ENCODE assay signal across 13 cellular contexts in the genomic region with DNA sequence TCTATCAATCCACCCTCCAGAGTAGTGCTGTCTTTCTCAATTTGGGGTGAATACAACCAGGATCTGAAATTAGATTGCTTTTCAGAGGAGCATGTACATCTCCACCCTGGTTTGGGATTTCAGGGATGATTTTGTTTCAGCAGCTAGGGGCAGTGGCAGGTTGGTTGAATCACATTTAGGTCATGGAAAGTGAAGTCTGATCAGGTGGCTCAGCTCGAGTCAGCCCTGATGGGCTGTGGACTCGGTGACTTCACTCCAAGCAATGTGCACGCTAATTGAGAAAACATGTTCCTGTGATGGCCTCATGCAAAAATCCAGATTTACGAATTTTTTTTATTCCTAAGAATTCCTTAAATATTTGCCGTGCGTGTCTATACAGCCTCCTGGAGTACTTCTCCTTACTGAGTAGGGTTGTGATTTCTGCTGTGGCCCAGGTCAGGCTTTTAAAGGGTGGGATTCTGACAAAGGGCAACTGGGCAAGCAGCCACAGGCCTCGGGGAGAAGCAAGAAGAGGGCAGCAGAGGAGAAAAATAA. TPM values are rescaled to one million over a fixed set of nuclear protein-coding genes. Genes with fewer than 3 reads are reported as not detected.
DNase-seq lines count a peak whose midpoint lies in the region; ATAC-seq and TF ChIP-seq lines count a peak whose summit lies in the region.
"Had no signal": no experiment of that assay in that cellular context is flagged by ENCODE, and none has a peak within 500 bp of the region (broad histone marks: within the 10 kb centered on the region; RNA-seq: fewer than 3 reads in every experiment).

No MANE protein-coding gene starts in this region.

- peak overlapping the region; percentile 11; the same call in 2 of the 3 replicates for H2BK15ac ChIP-seq in IMR-90 (ENCODE audit: low read depth, low read length)

- DNase-seq in IMR-90: peak; percentile 96
- no peak for DNase-seq in breast epithelium (ENCODE audit: low spot score in 2 of 2)
- DNase-seq in iris pigment epithelial cell (ENCODE audit: low read depth): peak; percentile 97
- DNase-seq in transverse colon: no peak
- no peak for DNase-seq in MV-4-11 (lab: John Stamatoyannopoulos, UW)
- no peak for DNase-seq in anterior cingulate cortex (lab: John Stamatoyannopoulos, UW)
- DNase-seq in DMS53 (lab: John Stamatoyannopoulos, UW): no peak
- DNase-seq: DND-41, KBM-7, NCI-H510A treated with DMSO at 0.1 percent for 48 hours had no signal

- dilution Hi-C loops in IMR-90 (cut with HindIII; ENCODE audit: low sequenced_read_pairs, unreplicated experiment): no loop called here

- H3K9me1 ChIP-seq in IMR-90 (ENCODE audit: insufficient read depth, low read length): peaks cover 10% of the 10 kb centered on the region

- H4K8ac ChIP-seq in IMR-90 (ENCODE audit: low read depth in 2 of 2, low read length in 2 of 2): peak overlapping the region; percentile 86 to 95

- H3K18ac ChIP-seq in IMR-90 (ENCODE audit: low read depth, low read length): peak overlapping the region; percentile 99

- in situ Hi-C loops in IMR-90 (cut with MboI; ENCODE audit: low sequenced_read_pairs) (loop anchor here (10.0 kb wide), 1 partner anchor 156 kb away; no protein-coding TSS in a partner anchor), transverse colon (cut with MboI; ENCODE audit: low pct_ligation_motif_present in 1 of 4, low pct_unique_long_range_greater_than_20kb in 1 of 4, low sequenced_read_pairs in 3 of 4) (no loop called here)

- H3K27me3 ChIP-seq in IMR-90 (ENCODE audit: control insufficient read depth, insufficient read depth, low read length): no peaks in the 10 kb centered on the region
- no peaks in the 10 kb centered on the region for H3K27me3 ChIP-seq in breast epithelium
- no peaks in the 10 kb centered on the region for H3K27me3 ChIP-seq in transverse colon
- H3K27me3 ChIP-seq: adrenal gland had no signal

- peak overlapping the region; percentile 21 for H2AK9ac ChIP-seq in IMR-90 (replicated peaks; ENCODE audit: low read depth, low read length, poor library complexity)

- no TSS peak for BruUV-seq in IMR-90 (replicated peaks; lab: Mats Ljungman, UMichigan)

- H3K4me1 ChIP-seq in IMR-90 (ENCODE audit: control insufficient read depth, insufficient read depth, low read length): peaks cover 22% of the 10 kb centered on the region
- no peaks in the 10 kb centered on the region for H3K4me1 ChIP-seq in breast epithelium
- H3K4me1 ChIP-seq in transverse colon: peaks cover 0 to 5% (median 2%) of the 10 kb centered on the region in 4 donors

- peak overlapping the region; percentile 66 for H3K14ac ChIP-seq in IMR-90 (replicated peaks; ENCODE audit: low read depth, low read length)

- H2AK5ac ChIP-seq in IMR-90 (ENCODE audit: low read depth, low read length): peak overlapping the region; percentile 65; the same call in 1 of the 2 replicates

- TF ChIP-seq CTCF in IMR-90 (conservative IDR thresholded peaks at IDR 0.05; ENCODE audit: low read depth, low read length): peak; percentile 41
- TF ChIP-seq CTCF in breast epithelium (IDR thresholded peaks at IDR 0.05): no peak
- no peak for TF ChIP-seq CTCF in transverse colon (IDR thresholded peaks at IDR 0.05)

- H2BK120ac ChIP-seq in IMR-90 (ENCODE audit: low read depth, low read length): peak overlapping the region; percentile 94

- intact Hi-C loops in IMR-90 (cut with micrococcal nuclease): loop anchor here (1.0 to 5.0 kb wide), 5 partner anchors 53 to 264 kb away; no protein-coding TSS in a partner anchor
- intact Hi-C loops in breast epithelium (cut with DNase I; ENCODE audit: low total_unique reads): no loop called here
- intact Hi-C loops in transverse colon (cut with DNase I; ENCODE audit: low total_unique reads): no loop called here

- peak overlapping the region; percentile 61; the same call in 1 of the 2 replicates for H3K9ac ChIP-seq in IMR-90 (ENCODE audit: low read depth, low read length)

- H4K5ac ChIP-seq in IMR-90 (ENCODE audit: low read depth, low read length): peak overlapping the region; percentile 95

- POLR2A ChIA-PET in IMR-90 (lab: Charles Lee; ENCODE audit: unreplicated experiment): no interaction called here

- WGBS in IMR-90 (ENCODE audit: extremely low coverage in 2 of 2, insufficient read length in 1 of 2), 2 experiments: 0% methylated on average over 3 of the region's 7 CpGs; no CpG with 5 or more reads in 1 of the 2 experiments
- WGBS in transverse colon (ENCODE audit: low coverage in 1 of 2), 2 donors: 81 to 93% methylated on average over 5 to 7 of the region's 7 CpGs

- peak overlapping the region; percentile 80 for H4K91ac ChIP-seq in IMR-90 (ENCODE audit: insufficient read depth, low read depth, low read length)

- peak; percentile 78 for ATAC-seq in IMR-90 (ENCODE audit: low read depth)

- H3K4me3 ChIP-seq in IMR-90 (ENCODE audit: insufficient read depth, low read depth, low read length): no peak overlapping the region
- no peak overlapping the region for H3K4me3 ChIP-seq in breast epithelium
- H3K4me3 ChIP-seq in transverse colon: no peak overlapping the region
- H3K4me3 ChIP-seq: adrenal gland, skin epidermis had no signal

- H2AFZ ChIP-seq in IMR-90 (replicated peaks; ENCODE audit: low read length, poor library complexity): no peak overlapping the region

- CTCF ChIA-PET in IMR-90 (lab: Yijun Ruan, JAX): interaction anchor here (0.6 kb wide), 1 partner anchor 27 kb away, joined by 4 read pairs; no protein-coding TSS in a partner anchor

- peak overlapping the region; percentile 91; the same call in 1 of the 2 replicates for H3K56ac ChIP-seq in IMR-90 (ENCODE audit: extremely low read depth, insufficient read depth, low read length)

- peak; percentile 32; the same call in 1 of the 2 replicates for TF ChIP-seq RAD21 in IMR-90 (IDR thresholded peaks at IDR 0.05; ENCODE audit: low read length)

- H3K23ac ChIP-seq in IMR-90 (ENCODE audit: low read depth, low read length): peak overlapping the region; percentile 51

- H3K4ac ChIP-seq in IMR-90 (ENCODE audit: low read depth, low read length): peak overlapping the region; percentile 91

- H3K79me1 ChIP-seq in IMR-90 (ENCODE audit: low read depth in 1 of 2, low read length in 2 of 2): peaks cover 8 to 30% of the 10 kb centered on the region in 2 experiments; a peak in 3 of 4 replicates

- H3K4me2 ChIP-seq in IMR-90 (ENCODE audit: low read depth, low read length): peak overlapping the region; percentile 48

- peak overlapping the region; percentile 93 for H2BK20ac ChIP-seq in IMR-90 (ENCODE audit: low read depth, low read length)

- TF ChIP-seq POLR2A in IMR-90 (IDR thresholded peaks at IDR 0.05; ENCODE audit: low read depth, low read length) (0 out of 2 replicates have a peak, but pooled peaks have one; percentile 47), breast epithelium (IDR thresholded peaks at IDR 0.05) (no peak), transverse colon (IDR thresholded peaks at IDR 0.05) (no peak)

- H2BK5ac ChIP-seq in IMR-90 (ENCODE audit: low read depth, low read length, poor library complexity, severe bottlenecking): peak overlapping the region; percentile 89

- H3K27ac ChIP-seq in IMR-90 (ENCODE audit: insufficient read depth, low read length): peak overlapping the region; percentile 88
- peak overlapping the region; percentile 27 to 48 for H3K27ac ChIP-seq in breast epithelium
- H3K27ac ChIP-seq in transverse colon: peak overlapping the region; percentile 24 to 52 (median 40)

- H3K9me3 ChIP-seq in IMR-90 (ENCODE audit: control insufficient read depth, insufficient read depth, low read length) (no peaks in the 10 kb centered on the region), breast epithelium (no peaks in the 10 kb centered on the region), transverse colon (no peaks in the 10 kb centered on the region)
- H3K9me3 ChIP-seq: adrenal gland had no signal

- no peaks in the 10 kb centered on the region for H4K20me1 ChIP-seq in IMR-90 (ENCODE audit: insufficient read depth, low read length)

- no peak for TF ChIP-seq EP300 in transverse colon (IDR thresholded peaks at IDR 0.05; ENCODE audit: low read depth)

- H3K36me3 ChIP-seq in IMR-90 (ENCODE audit: control insufficient read depth, insufficient read depth, low read length): no peaks in the 10 kb centered on the region
- no peaks in the 10 kb centered on the region for H3K36me3 ChIP-seq in breast epithelium
- H3K36me3 ChIP-seq in transverse colon: no peaks in the 10 kb centered on the region
- H3K36me3 ChIP-seq: adrenal gland had no signal

TF ChIP-seq in IMR-90, 13 proteins besides CTCF, POLR2A, EP300 and RAD21:
- TF ChIP-seq CHD1 (IDR thresholded peaks at IDR 0.05; ENCODE audit: low read depth, low read length): peak; percentile 80; the same call in 1 of the 2 replicates
- peak; percentile 66 for TF ChIP-seq CEBPB (IDR thresholded peaks at IDR 0.05; ENCODE audit: low read depth, low read length)
- TF ChIP-seq, protein P1, sequence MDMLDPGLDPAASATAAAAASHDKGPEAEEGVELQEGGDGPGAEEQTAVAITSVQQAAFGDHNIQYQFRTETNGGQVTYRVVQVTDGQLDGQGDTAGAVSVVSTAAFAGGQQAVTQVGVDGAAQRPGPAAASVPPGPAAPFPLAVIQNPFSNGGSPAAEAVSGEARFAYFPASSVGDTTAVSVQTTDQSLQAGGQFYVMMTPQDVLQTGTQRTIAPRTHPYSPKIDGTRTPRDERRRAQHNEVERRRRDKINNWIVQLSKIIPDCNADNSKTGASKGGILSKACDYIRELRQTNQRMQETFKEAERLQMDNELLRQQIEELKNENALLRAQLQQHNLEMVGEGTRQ (IDR thresholded peaks at IDR 0.05; ENCODE audit: low read depth, low read length): peak; percentile 67
- TF ChIP-seq RCOR1 (IDR thresholded peaks at IDR 0.05; ENCODE audit: insufficient replicate concordance, low read length): peak; percentile 84
- TF ChIP-seq NFE2L2 (IDR thresholded peaks at IDR 0.05; ENCODE audit: low read depth, low read length): no peak; the same call in 1 of the 2 replicates
- TF ChIP-seq ELK1 (IDR thresholded peaks at IDR 0.05; ENCODE audit: borderline replicate concordance, low read depth, low read length): no peak
- TF ChIP-seq FOS (IDR thresholded peaks at IDR 0.05; ENCODE audit: low read depth, low read length): peak; percentile 48; the same call in 1 of the 2 replicates

RNA-seq across cellular contexts. Expression of gene NGF, which starts 7.5 kb away (rescaled TPM):
- 8.3 and 12.5 TPM in 2 replicates for total RNA-seq in IMR-90 (2012; rRNA removed)
- 21.7 and 28.7 TPM in 2 replicates for polyA plus RNA-seq in IMR-90 (2012; rRNA removed)
- polyA plus RNA-seq in IMR-90 (2012; cell fraction: cytosol; rRNA removed): 10.0 and 32.5 TPM in 2 replicates
- polyA plus RNA-seq in IMR-90 (2012; cell fraction: nucleus; rRNA removed; ENCODE audit: low replicate concordance): 23.1 and 29.5 TPM in 2 replicates
- 1 to 10 TPM in 2 of 3 donors, under 1 TPM in 1; 0.64 to 7.2 (median 3.4) TPM for total RNA-seq in breast epithelium
- 1 to 10 TPM in 1 of 4 donors, not detected in 3; 4.5 TPM for total RNA-seq in transverse colon
- total RNA-seq: activated CD8-positive, alpha-beta memory T cell treated with anti-CD3 and anti-CD28 coated beads for 36 hours had no signal

Comparison
In these comparisons a context has a peak if more than half of its experiments do, and no peak if none do; other contexts are left out.
1. DNase-seq: peak in IMR-90 (single experiment) and iris pigment epithelial cell (single experiment); none in breast epithelium (0 of 2), transverse colon (single experiment), MV-4-11 (single experiment), anterior cingulate cortex (0 of 58) and DMS53 (single experiment).
2. H3K27ac ChIP-seq: peak in every context shown above with its lines; median percentile 88 in IMR-90; 40 in transverse colon; 38 in breast epithelium.